In genomic region chr11:46162700-46163099, GRCh38 we compare ENCODE assay signal across 17 cellular contexts.
"Had no signal": no experiment of that assay in that cellular context is flagged by ENCODE, and none has a peak within 500 bp of the region (broad histone marks: within the 10 kb centered on the region; RNA-seq: fewer than 3 reads in every experiment).

No MANE protein-coding gene starts in this region.

- H3K4me3 ChIP-seq: coronary artery, prostate gland, skin epidermis, stomach, testis, upper lobe of left lung had no signal

- H3K27ac Mint-ChIP-seq: activated naive CD8-positive, alpha-beta T cell; brain; nephron had no signal

- H3K9me3 Mint-ChIP-seq: brain had no signal

- H3K36me3 Mint-ChIP-seq: activated naive CD8-positive, alpha-beta T cell; brain had no signal

- H3K4me3 Mint-ChIP-seq: activated naive CD8-positive, alpha-beta T cell; brain; nephron had no signal

- H3K4me1 Mint-ChIP-seq: brain, nephron had no signal

- ATAC-seq: right cardiac atrium had no signal

- DNase-seq: central memory CD4-positive, alpha-beta T cell; effector CD4-positive, alpha-beta T cell; foreskin fibroblast; glutamatergic neuron; hypothalamus; mesendoderm; right cardiac atrium; stimulated activated CD4-positive, alpha-beta T cell treated with anti-CD3 and anti-CD28 coated beads, Interleukin-4, amount 100 ng/mL, for 4 hours; stomach; testis; upper lobe of left lung had no signal
